19 cellular contexts compared by ENCODE assay signal in the genomic region with DNA sequence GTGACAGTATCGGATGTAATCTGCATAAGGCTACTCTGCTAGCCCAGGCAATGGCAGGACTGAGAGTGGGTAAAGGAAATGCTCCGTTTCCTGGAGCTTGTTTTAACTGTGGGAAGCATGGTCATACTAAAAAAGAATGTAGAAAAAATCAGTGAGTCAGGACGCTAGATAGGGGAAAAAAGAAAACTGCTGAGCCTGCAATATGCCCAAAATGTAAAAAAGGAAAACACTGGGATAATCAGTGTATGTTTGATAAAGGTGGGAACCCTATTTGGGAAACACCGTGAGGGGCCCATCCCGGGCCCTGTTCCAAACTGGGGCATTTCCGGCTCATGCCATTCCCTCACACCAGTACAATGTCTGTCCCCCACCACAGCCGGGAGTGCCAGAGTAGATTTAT.
"Had no signal": no experiment of that assay in that cellular context is flagged by ENCODE, and none has a peak within 500 bp of the region (broad histone marks: within the 10 kb centered on the region; RNA-seq: fewer than 3 reads in every experiment).

No MANE protein-coding gene starts in this region.

- H3K27me3 Mint-ChIP-seq: naive B cell, progenitor cell of endocrine pancreas had no signal

- DNase-seq: effector CD4-positive, alpha-beta T cell; endodermal cell; heart left ventricle; hippocampal formation; left colon; left ventricle myocardium superior; mesendoderm; naive B cell; nucleus accumbens; ovary; right cardiac atrium; stimulated activated CD4-positive, alpha-beta T cell treated with anti-CD3 and anti-CD28 coated beads, Interleukin-2, amount 100 ng/mL, for 48 hours; stimulated activated naive CD4-positive, alpha-beta T cell treated with Interleukin-2 at 50 U/mL for 16 hours; trophoblast cell had no signal

- H3K4me3 ChIP-seq: coronary artery, heart left ventricle, lung, ovary, smooth muscle cell had no signal

- H3K4me1 Mint-ChIP-seq: naive B cell, neural crest cell had no signal

- H3K27me3 ChIP-seq: heart left ventricle, ovary had no signal

- H3K9me3 ChIP-seq: heart left ventricle, ovary had no signal

- H3K36me3 Mint-ChIP-seq: naive B cell had no signal

- H3K4me3 Mint-ChIP-seq: endodermal cell, naive B cell, neural crest cell had no signal

- H3K36me3 ChIP-seq: heart left ventricle, ovary had no signal

- H3K4me2 ChIP-seq: smooth muscle cell had no signal

- H3K4me1 ChIP-seq: heart left ventricle had no signal

- H3K27ac ChIP-seq: coronary artery, heart left ventricle, ovary had no signal

- H3K9me3 Mint-ChIP-seq: neural crest cell had no signal

- H3K27ac Mint-ChIP-seq: endodermal cell, progenitor cell of endocrine pancreas had no signal

- ATAC-seq: heart left ventricle, left colon, left ventricle myocardium superior, right cardiac atrium had no signal
